Comparison of ENCODE assay signal across 9 cellular contexts in genomic region chr6:159654483-159655098, GRCh38. TPM values are rescaled to one million over a fixed set of nuclear protein-coding genes. Genes with fewer than 3 reads are reported as not detected.
DNase-seq lines count a peak whose midpoint lies in the region; ATAC-seq and TF ChIP-seq lines count a peak whose summit lies in the region.
"Had no signal": no experiment of that assay in that cellular context is flagged by ENCODE, and none has a peak within 500 bp of the region (broad histone marks: within the 10 kb centered on the region; RNA-seq: fewer than 3 reads in every experiment).

No MANE protein-coding gene starts in this region.

- H3K4me3 Mint-ChIP-seq in osteocyte (ENCODE audit: unreplicated experiment): no peak overlapping the region

- no peak for ATAC-seq in GM19324 (IDR thresholded peaks at IDR 0.05; ENCODE audit: low FRiP score, unreplicated experiment)

- H3K27ac ChIP-seq in SK-N-MC: peak overlapping the region; percentile 48; the same call in 1 of the 2 replicates
- H3K27ac ChIP-seq: BLaER1 treated with 17β-estradiol and CSF1 and Interleukin-3, amounts not matched to agents 10 nM and 100 nM had no signal

- peaks cover 4% of the 10 kb centered on the region for H3K36me3 Mint-ChIP-seq in osteocyte (ENCODE audit: unreplicated experiment)

- H3K9me3 ChIP-seq in SK-N-MC (ENCODE audit: low read depth, low read length): no peaks in the 10 kb centered on the region

- TF ChIP-seq CTCF in fibroblast of mammary gland (conservative IDR thresholded peaks at IDR 0.05; ENCODE audit: control insufficient read depth, insufficient read depth, low read depth, low read length): peak; percentile 50
- peak; percentile 73 for TF ChIP-seq CTCF in osteocyte (IDR thresholded peaks at IDR 0.05)

- no peak overlapping the region for H3K4me3 ChIP-seq in SK-N-MC
- no peak overlapping the region for H3K4me3 ChIP-seq in fibroblast of mammary gland (ENCODE audit: control insufficient read depth, low read depth, low read length)
- H3K4me3 ChIP-seq: BLaER1 treated with 17β-estradiol and CSF1 and Interleukin-3, amounts not matched to agents 10 nM and 100 nM had no signal

- no peaks in the 10 kb centered on the region for H3K27me3 Mint-ChIP-seq in osteocyte (ENCODE audit: unreplicated experiment)

- no peaks in the 10 kb centered on the region for H3K36me3 ChIP-seq in SK-N-MC (ENCODE audit: insufficient read depth, low read length)

- no peak overlapping the region for H3K9ac ChIP-seq in SK-N-MC (ENCODE audit: insufficient read length)

- peaks cover 14% of the 10 kb centered on the region for H3K9me3 Mint-ChIP-seq in osteocyte (ENCODE audit: unreplicated experiment)

- H3K4me1 Mint-ChIP-seq in osteocyte (ENCODE audit: unreplicated experiment): peaks cover 3% of the 10 kb centered on the region

- no peak overlapping the region for H3K27ac Mint-ChIP-seq in osteocyte (ENCODE audit: unreplicated experiment)

- peak; percentile 70 to 89 for DNase-seq in NCI-H524 (lab: John Stamatoyannopoulos, UW)
- no peak for DNase-seq in NCI-H524 treated with DMSO at 0.1 percent for 48 hours (lab: John Stamatoyannopoulos, UW)
- peak; percentile 46 for DNase-seq in NCI-H1092 (lab: John Stamatoyannopoulos, UW)
- DNase-seq in SK-N-MC (ENCODE audit: low read depth, low spot score): peak; percentile 48
- DNase-seq in fibroblast of mammary gland (ENCODE audit: low read depth): peak; percentile 74
- DNase-seq in osteocyte (ENCODE audit: extremely low spot score, unreplicated experiment): no peak
- no peak for DNase-seq in mesenteric fat pad (ENCODE audit: low spot score)

RNA-seq across cellular contexts. Expression of gene SOD2, which starts 38.5 kb away (rescaled TPM):
- total RNA-seq in osteocyte (73.1 and 74.5 TPM in 2 replicates), mesenteric fat pad (1,141 TPM)

Comparison
In these comparisons a context has a peak if more than half of its experiments do, and no peak if none do; other contexts are left out.
1. DNase-seq: peak in NCI-H524 (2 of 2), NCI-H1092 (single experiment), SK-N-MC (single experiment) and fibroblast of mammary gland (single experiment); none in NCI-H524 treated with DMSO at 0.1 percent for 48 hours (single experiment), osteocyte (single experiment) and mesenteric fat pad (single experiment).
2. RNA of gene SOD2, which starts 38.5 kb away (total RNA-seq): 1,141 TPM in mesenteric fat pad (single experiment); 73.1 to 74.5 TPM in osteocyte; every median in the first group is over 10 times any median in the second.